Comparison of ENCODE assay signal across 1 cellular context in the genomic region with DNA sequence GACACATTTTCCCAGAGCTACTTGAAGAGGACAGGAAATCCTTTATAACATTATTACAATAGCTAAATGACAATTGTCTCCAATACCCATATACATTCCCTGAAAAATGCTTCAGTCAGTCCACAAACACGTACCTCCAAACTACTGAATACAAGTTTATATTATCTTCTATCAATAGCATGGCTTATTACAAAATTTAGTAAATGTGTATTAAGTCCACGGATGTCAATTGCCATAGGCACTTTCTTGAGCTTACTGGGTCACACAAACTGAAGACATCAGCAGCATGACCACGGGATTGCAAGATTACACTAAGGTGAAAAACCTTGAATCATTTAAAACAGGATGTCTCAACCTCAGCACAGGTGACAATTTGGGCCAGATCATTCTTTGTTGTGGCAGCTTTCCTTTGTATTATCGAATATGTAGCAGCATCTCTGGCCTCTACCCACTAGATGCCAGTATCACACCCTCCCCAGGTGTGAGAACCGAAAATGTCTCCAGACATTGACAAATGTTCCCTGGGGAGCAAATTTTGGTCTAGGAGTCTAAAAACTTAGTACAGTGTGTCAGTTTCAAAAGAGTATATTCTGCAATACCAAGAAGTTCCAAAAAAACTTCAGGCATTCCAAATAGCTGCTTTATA.
TF ChIP-seq lines count a peak whose summit lies in the region.

No MANE protein-coding gene starts in this region.

TF ChIP-seq in GM23338, 12 proteins besides CTCF, POLR2A, EP300 and RAD21 (continued from another document):
- TF ChIP-seq, protein P1, sequence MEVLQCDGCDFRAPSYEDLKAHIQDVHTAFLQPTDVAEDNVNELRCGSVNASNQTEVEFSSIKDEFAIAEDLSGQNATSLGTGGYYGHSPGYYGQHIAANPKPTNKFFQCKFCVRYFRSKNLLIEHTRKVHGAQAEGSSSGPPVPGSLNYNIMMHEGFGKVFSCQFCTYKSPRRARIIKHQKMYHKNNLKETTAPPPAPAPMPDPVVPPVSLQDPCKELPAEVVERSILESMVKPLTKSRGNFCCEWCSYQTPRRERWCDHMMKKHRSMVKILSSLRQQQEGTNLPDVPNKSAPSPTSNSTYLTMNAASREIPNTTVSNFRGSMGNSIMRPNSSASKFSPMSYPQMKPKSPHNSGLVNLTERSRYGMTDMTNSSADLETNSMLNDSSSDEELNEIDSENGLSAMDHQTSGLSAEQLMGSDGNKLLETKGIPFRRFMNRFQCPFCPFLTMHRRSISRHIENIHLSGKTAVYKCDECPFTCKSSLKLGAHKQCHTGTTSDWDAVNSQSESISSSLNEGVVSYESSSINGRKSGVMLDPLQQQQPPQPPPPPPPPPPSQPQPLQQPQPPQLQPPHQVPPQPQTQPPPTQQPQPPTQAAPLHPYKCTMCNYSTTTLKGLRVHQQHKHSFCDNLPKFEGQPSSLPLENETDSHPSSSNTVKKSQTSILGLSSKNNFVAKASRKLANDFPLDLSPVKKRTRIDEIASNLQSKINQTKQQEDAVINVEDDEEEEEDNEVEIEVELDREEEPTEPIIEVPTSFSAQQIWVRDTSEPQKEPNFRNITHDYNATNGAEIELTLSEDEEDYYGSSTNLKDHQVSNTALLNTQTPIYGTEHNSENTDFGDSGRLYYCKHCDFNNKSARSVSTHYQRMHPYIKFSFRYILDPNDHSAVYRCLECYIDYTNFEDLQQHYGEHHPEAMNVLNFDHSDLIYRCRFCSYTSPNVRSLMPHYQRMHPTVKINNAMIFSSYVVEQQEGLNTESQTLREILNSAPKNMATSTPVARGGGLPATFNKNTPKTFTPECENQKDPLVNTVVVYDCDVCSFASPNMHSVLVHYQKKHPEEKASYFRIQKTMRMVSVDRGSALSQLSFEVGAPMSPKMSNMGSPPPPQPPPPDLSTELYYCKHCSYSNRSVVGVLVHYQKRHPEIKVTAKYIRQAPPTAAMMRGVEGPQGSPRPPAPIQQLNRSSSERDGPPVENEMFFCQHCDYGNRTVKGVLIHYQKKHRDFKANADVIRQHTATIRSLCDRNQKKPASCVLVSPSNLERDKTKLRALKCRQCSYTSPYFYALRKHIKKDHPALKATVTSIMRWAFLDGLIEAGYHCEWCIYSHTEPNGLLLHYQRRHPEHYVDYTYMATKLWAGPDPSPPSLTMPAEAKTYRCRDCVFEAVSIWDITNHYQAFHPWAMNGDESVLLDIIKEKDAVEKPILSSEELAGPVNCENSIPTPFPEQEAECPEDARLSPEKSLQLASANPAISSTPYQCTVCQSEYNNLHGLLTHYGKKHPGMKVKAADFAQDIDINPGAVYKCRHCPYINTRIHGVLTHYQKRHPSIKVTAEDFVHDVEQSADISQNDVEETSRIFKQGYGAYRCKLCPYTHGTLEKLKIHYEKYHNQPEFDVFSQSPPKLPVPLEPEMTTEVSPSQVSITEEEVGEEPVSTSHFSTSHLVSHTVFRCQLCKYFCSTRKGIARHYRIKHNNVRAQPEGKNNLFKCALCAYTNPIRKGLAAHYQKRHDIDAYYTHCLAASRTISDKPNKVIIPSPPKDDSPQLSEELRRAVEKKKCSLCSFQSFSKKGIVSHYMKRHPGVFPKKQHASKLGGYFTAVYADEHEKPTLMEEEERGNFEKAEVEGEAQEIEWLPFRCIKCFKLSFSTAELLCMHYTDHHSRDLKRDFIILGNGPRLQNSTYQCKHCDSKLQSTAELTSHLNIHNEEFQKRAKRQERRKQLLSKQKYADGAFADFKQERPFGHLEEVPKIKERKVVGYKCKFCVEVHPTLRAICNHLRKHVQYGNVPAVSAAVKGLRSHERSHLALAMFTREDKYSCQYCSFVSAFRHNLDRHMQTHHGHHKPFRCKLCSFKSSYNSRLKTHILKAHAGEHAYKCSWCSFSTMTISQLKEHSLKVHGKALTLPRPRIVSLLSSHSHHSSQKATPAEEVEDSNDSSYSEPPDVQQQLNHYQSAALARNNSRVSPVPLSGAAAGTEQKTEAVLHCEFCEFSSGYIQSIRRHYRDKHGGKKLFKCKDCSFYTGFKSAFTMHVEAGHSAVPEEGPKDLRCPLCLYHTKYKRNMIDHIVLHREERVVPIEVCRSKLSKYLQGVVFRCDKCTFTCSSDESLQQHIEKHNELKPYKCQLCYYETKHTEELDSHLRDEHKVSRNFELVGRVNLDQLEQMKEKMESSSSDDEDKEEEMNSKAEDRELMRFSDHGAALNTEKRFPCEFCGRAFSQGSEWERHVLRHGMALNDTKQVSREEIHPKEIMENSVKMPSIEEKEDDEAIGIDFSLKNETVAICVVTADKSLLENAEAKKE (CRISPR knock-in tag; IDR thresholded peaks at IDR 0.05), result no peak
- TF ChIP-seq EZH2phosphoT487 (IDR thresholded peaks at IDR 0.05; ENCODE audit: unreplicated experiment) (no peak), ZNF114 (CRISPR knock-in tag; IDR thresholded peaks at IDR 0.05) (no peak), CREB1 (CRISPR knock-in tag; IDR thresholded peaks at IDR 0.05; ENCODE audit: low read depth) (no peak)
- TF ChIP-seq, protein P2, sequence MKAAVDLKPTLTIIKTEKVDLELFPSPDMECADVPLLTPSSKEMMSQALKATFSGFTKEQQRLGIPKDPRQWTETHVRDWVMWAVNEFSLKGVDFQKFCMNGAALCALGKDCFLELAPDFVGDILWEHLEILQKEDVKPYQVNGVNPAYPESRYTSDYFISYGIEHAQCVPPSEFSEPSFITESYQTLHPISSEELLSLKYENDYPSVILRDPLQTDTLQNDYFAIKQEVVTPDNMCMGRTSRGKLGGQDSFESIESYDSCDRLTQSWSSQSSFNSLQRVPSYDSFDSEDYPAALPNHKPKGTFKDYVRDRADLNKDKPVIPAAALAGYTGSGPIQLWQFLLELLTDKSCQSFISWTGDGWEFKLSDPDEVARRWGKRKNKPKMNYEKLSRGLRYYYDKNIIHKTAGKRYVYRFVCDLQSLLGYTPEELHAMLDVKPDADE (IDR thresholded peaks at IDR 0.05), result no peak
TF ChIP-seq in GM23338: peak in this region for 0.
